In the genomic region with DNA sequence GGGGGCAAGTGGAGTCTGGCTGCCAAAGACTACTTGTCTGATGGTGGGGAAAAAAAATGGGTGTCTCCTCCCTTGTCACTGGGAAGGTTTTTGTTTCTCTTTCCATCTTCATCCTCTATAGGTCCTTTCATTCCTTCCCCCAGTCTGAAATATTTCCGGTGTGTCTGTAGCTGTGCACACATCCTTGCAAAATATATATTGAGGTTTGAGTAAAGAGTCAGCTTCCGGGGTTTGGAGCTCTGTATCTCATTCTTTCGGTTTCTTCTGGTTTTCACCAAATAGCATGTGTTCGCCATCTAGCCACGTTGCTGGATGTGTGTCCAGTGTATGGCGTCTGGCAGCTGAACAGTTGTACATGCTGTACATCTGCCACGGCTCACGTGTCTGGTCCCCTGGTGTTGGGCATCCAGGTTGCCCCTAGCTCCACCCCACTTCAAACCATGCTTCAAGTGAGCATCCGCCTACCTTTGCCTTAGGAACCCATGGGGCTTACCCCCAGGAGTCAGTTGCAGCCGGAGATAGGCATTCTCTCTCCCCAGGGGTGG, we compare ENCODE assay signal across 8 cellular contexts.
DNase-seq lines count a peak whose midpoint lies in the region; ATAC-seq lines count a peak whose summit lies in the region.

No MANE protein-coding gene starts in this region.

- H3K36me3 Mint-ChIP-seq in effector memory CD8-positive, alpha-beta T cell (ENCODE audit: insufficient read depth) = peaks cover 3% of the 10 kb centered on the region

- no peak for DNase-seq in Right ventricle myocardium inferior (ENCODE audit: missing footprints)
- DNase-seq in cardiac septum (ENCODE audit: low spot score) = no peak
- peak; percentile 23 for DNase-seq in activated CD4-positive, CD25-positive, alpha-beta regulatory T cell treated with anti-CD3 and anti-CD28 coated beads, Interleukin-2, amount 50 U/mL, for 16 hours (ENCODE audit: low read depth, low spot score)
- peak; percentile 37 to 48 (median 39) for DNase-seq in effector memory CD8-positive, alpha-beta T cell
- DNase-seq in stimulated activated naive CD8-positive, alpha-beta T cell treated with anti-CD3 and anti-CD28 coated beads, Interleukin-15, Interleukin-2, amounts not matched to agents 100 U/mL and 50 U/mL, for 24 hours = peak; percentile 65
- DNase-seq in foreskin melanocyte = no peak
- no peak for DNase-seq in NCI-H128 (lab: John Stamatoyannopoulos, UW; ENCODE audit: unreplicated experiment)

- ATAC-seq in Right ventricle myocardium inferior = peak; percentile 47
- ATAC-seq in HG03196 (IDR thresholded peaks at IDR 0.05; ENCODE audit: unreplicated experiment) = peak; percentile 41
- peak; percentile 89 for ATAC-seq in effector memory CD8-positive, alpha-beta T cell (replicated peaks)
- ATAC-seq in stimulated activated naive CD8-positive, alpha-beta T cell treated with anti-CD3 and anti-CD28 coated beads, Interleukin-15, Interleukin-2, amounts not matched to agents 100 U/mL and 50 U/mL, for 24 hours = peak; percentile 86

- peaks cover 19 to 25% of the 10 kb centered on the region in 2 donors for H3K4me1 Mint-ChIP-seq in effector memory CD8-positive, alpha-beta T cell (ENCODE audit: low read depth in 2 of 2)

- no peaks in the 10 kb centered on the region for H3K9me3 Mint-ChIP-seq in effector memory CD8-positive, alpha-beta T cell

- peak overlapping the region; percentile 75 to 77 for H3K4me3 Mint-ChIP-seq in effector memory CD8-positive, alpha-beta T cell

- H3K27ac Mint-ChIP-seq in effector memory CD8-positive, alpha-beta T cell = peak overlapping the region; percentile 96 to 98

- intact Hi-C loops in Right ventricle myocardium inferior (cut with DNase I) = no loop called here
- intact Hi-C loops in cardiac septum (cut with DNase I) = no loop called here

- H3K27me3 Mint-ChIP-seq in effector memory CD8-positive, alpha-beta T cell = no peaks in the 10 kb centered on the region

Comparison
In these comparisons a context has a peak if more than half of its experiments do, and no peak if none do; other contexts are left out.
1. DNase-seq: peak in activated CD4-positive, CD25-positive, alpha-beta regulatory T cell treated with anti-CD3 and anti-CD28 coated beads, Interleukin-2, amount 50 U/mL, for 16 hours (single experiment), effector memory CD8-positive, alpha-beta T cell (3 of 3) and stimulated activated naive CD8-positive, alpha-beta T cell treated with anti-CD3 and anti-CD28 coated beads, Interleukin-15, Interleukin-2, amounts not matched to agents 100 U/mL and 50 U/mL, for 24 hours (single experiment); none in Right ventricle myocardium inferior (single experiment), cardiac septum (single experiment), foreskin melanocyte (single experiment) and NCI-H128 (single experiment).
2. Peak in every context shown above with its lines, with median percentiles within 50 percentile points of each other: ATAC-seq.